1 cellular context compared by ENCODE assay signal in the genomic region with DNA sequence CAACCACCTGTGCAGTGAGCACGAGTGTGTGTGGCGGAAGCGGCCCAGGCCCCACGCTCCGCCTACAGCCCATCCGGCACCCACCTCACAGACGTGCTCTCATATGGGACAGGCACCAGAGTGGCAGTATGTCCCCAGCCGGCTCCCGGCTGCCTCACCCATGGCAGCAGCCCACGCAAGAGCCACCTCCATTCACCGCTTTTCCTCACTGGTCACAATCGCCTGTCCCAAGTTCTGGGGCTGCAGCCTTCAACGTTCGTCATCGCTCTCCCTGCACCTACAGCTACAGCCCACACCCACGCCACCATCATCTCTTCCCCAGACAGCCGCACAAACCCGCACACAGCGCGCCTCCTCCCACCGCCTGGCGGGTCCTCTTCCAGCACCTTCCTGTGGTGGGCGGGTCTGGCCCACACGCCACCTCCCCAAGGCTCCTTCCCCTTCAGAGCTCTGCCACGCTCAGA.
TF ChIP-seq lines count a peak whose summit lies in the region.

No MANE protein-coding gene starts in this region.

TF ChIP-seq in HepG2, 621 proteins besides CTCF, POLR2A, EP300 and RAD21:
- TF ChIP-seq ZNF224 (CRISPR knock-in tag; IDR thresholded peaks at IDR 0.05) (no peak), AGO2 (optimal IDR thresholded peaks at IDR 0.05; ENCODE audit: low read depth, low read length) (peak; percentile 64)
